Comparison of ENCODE assay signal across 22 cellular contexts in the genomic region with DNA sequence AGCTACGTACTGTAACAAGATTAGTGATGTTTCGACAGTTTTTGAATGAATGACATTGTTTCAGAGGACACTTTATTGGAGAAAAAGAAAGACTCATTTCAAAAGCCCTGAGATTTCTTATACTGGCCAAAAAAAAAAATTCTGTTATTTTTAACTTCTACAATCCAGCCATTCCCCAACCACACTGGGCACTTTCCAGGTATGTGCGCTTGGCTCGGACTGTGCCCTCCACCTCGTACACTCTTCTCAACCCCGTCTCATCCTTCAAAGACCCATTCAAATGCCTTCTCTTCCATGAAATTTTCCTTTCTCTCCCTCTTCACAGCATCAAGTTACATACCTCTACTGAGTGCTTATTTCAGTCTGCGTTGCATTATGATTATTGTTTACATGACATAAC.
"Had no signal": no experiment of that assay in that cellular context is flagged by ENCODE, and none has a peak within 500 bp of the region (broad histone marks: within the 10 kb centered on the region; RNA-seq: fewer than 3 reads in every experiment).

No MANE protein-coding gene starts in this region.

- H3K9me3 ChIP-seq: colonic mucosa, esophagus muscularis mucosa, tibial nerve had no signal

- H3K79me2 ChIP-seq: hepatocyte, parathyroid adenoma had no signal

- ATAC-seq: activated T-cell treated with anti-CD3 and anti-CD28 coated beads, Interleukin-2, amount 50 U/mL, for 4 hours; left ventricle myocardium superior; natural killer cell treated with Interleukin-12 subunit alpha and Interleukin-12 subunit beta and Interleukin-15 and Interleukin-18, amount 100 ng/mL, for 72 hours; right cardiac atrium; stimulated activated naive CD8-positive, alpha-beta T cell treated with anti-CD3 and anti-CD28 coated beads, Interleukin-15, Interleukin-2, amounts not matched to agents 100 U/mL and 50 U/mL, for 24 hours had no signal

- H3K27ac ChIP-seq: breast epithelium, colonic mucosa, esophagus muscularis mucosa, hepatocyte, parathyroid adenoma had no signal

- H3K4me2 ChIP-seq: hepatocyte had no signal

- DNase-seq: activated B cell treated with CpG ODN at 0.5 μM for 24 hours; activated CD4-positive, alpha-beta T cell treated with anti-CD3 and anti-CD28 coated beads for 4 hours; activated CD4-positive, alpha-beta T cell treated with anti-CD3 and anti-CD28 coated beads, Interleukin-2, amount 50 U/mL, for 48 hours; activated CD8-positive, alpha-beta memory T cell treated with anti-CD3 and anti-CD28 coated beads, Interleukin-2, amount 50 U/mL, for 48 hours; activated naive CD4-positive, alpha-beta T cell treated with Interleukin-2 at 50 U/mL for 16 hours; activated naive CD8-positive, alpha-beta T cell treated with anti-CD3 and anti-CD28 coated beads for 36 hours; activated T-cell treated with anti-CD3 and anti-CD28 coated beads, Interleukin-2, amount 50 U/mL, for 4 hours; colonic mucosa; glutamatergic neuron; left ventricle myocardium superior; nucleus accumbens; right cardiac atrium; stimulated activated CD4-positive, alpha-beta T cell treated with anti-CD3 and anti-CD28 coated beads, Interleukin-4, amount 100 ng/mL, for 24 hours; stimulated activated naive CD8-positive, alpha-beta T cell treated with anti-CD3 and anti-CD28 coated beads, Interleukin-15, Interleukin-2, amounts not matched to agents 100 U/mL and 50 U/mL, for 24 hours; substantia nigra; T1000 had no signal

- H3K4me1 ChIP-seq: breast epithelium, colonic mucosa, esophagus muscularis mucosa, parathyroid adenoma, tibial nerve had no signal

- H3K27me3 ChIP-seq: breast epithelium, colonic mucosa, esophagus muscularis mucosa, hepatocyte, tibial nerve had no signal

- H3K36me3 ChIP-seq: breast epithelium, colonic mucosa, esophagus muscularis mucosa, tibial nerve had no signal

- H3K4me3 ChIP-seq: breast epithelium, colonic mucosa, esophagus muscularis mucosa, hepatocyte, tibial nerve had no signal

- H2AFZ ChIP-seq: hepatocyte, parathyroid adenoma had no signal
